8 cellular contexts compared by ENCODE assay signal in genomic region chr19:18112989-18113478, GRCh38.
DNase-seq lines count a peak whose midpoint lies in the region; ATAC-seq and TF ChIP-seq lines count a peak whose summit lies in the region.

No MANE protein-coding gene starts in this region.

- ATAC-seq in HG02884 (IDR thresholded peaks at IDR 0.05; ENCODE audit: unreplicated experiment): no peak

- no peaks in the 10 kb centered on the region; the same call in 1 of the 2 replicates for H3K27me3 ChIP-seq in KMS-11 (ENCODE audit: insufficient read depth, low read depth)

- no peaks in the 10 kb centered on the region for H3K9me3 Mint-ChIP-seq in nephron progenitor cell

- peaks cover 20% of the 10 kb centered on the region for H3K4me1 Mint-ChIP-seq in nephron progenitor cell

- H3K27ac ChIP-seq in KMS-11: no peak overlapping the region

- H2AFZ ChIP-seq in KMS-11 (ENCODE audit: low read depth): peak overlapping the region; percentile 41; the same call in 1 of the 2 replicates

- no peak overlapping the region for H3K4me3 ChIP-seq in KMS-11 (IDR thresholded peaks at IDR 0.05; ENCODE audit: insufficient read depth, low read depth, low read length)

- H3K4me2 ChIP-seq in KMS-11: no peak overlapping the region

- peak; percentile 51 for DNase-seq in DMS 273 treated with DMSO at 0.1 percent for 48 hours (lab: John Stamatoyannopoulos, UW)
- DNase-seq in RKO (ENCODE audit: low spot score): peak; percentile 82
- peak; percentile 54 for DNase-seq in activated T-helper 1 cell treated with Interleukin-2 at 50 U/mL for 16 hours (ENCODE audit: low read depth)
- DNase-seq in fibroblast of gingiva (ENCODE audit: low read depth): peak; percentile 63
- peak; percentile 93 for DNase-seq in nephron progenitor cell
- DNase-seq in stromal cell of bone marrow (ENCODE audit: low read depth): peak; percentile 67

- no peak overlapping the region for H3K9ac ChIP-seq in KMS-11

- no peaks in the 10 kb centered on the region for H4K20me1 ChIP-seq in KMS-11 (ENCODE audit: insufficient read depth)

- H3K4me1 ChIP-seq in KMS-11 (ENCODE audit: low read depth, poor library complexity, severe bottlenecking): peaks cover 28% of the 10 kb centered on the region

- peaks cover 43% of the 10 kb centered on the region for H3K27me3 Mint-ChIP-seq in nephron progenitor cell (ENCODE audit: low read depth, poor library complexity)

- no peak overlapping the region for H3K4me3 Mint-ChIP-seq in nephron progenitor cell

- no peaks in the 10 kb centered on the region for H3K36me3 Mint-ChIP-seq in nephron progenitor cell (ENCODE audit: low read depth)

- H3K27ac Mint-ChIP-seq in nephron progenitor cell: no peak overlapping the region

- no peaks in the 10 kb centered on the region for H3K36me3 ChIP-seq in KMS-11 (ENCODE audit: insufficient read depth)

- no peaks in the 10 kb centered on the region for H3K79me2 ChIP-seq in KMS-11 (ENCODE audit: insufficient read depth, low read depth)

- TF ChIP-seq CTCF in KMS-11 (conservative IDR thresholded peaks at IDR 0.05; ENCODE audit: low read depth, low read length) (peak; percentile 79), nephron progenitor cell (IDR thresholded peaks at IDR 0.05) (peak; percentile 89)
